2 cellular contexts compared by ENCODE assay signal in the genomic region with DNA sequence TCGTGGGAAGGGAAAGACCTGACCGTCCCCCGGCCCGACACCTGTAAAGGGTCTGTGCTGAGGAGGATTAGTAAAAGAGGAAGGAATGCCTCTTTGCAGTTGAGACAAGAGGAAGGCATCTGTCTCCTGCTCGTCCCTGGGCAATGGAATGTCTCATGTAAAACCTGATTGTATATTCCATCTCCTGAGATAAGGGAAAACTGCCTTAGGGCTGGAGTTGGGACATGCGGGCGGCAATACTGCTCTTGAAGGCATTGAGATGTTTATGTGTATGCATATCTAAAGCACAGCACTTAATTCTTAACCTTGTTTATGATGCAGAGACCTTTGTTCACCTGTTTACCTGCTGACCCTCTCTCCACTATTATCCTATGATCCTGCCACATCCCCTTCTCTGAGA. TPM values are rescaled to one million over a fixed set of nuclear protein-coding genes. Genes with fewer than 3 reads are reported as not detected.
"Had no signal": no experiment of that assay in that cellular context is flagged by ENCODE, and none has a peak within 500 bp of the region (broad histone marks: within the 10 kb centered on the region; RNA-seq: fewer than 3 reads in every experiment).

No MANE protein-coding gene starts in this region.

RNA-seq across cellular contexts. Expression of a gene that starts 28.4 kb away (rescaled TPM):
- total RNA-seq: MCF 10A, SJSA1 had no signal
